8 cellular contexts compared by ENCODE assay signal in the genomic region with DNA sequence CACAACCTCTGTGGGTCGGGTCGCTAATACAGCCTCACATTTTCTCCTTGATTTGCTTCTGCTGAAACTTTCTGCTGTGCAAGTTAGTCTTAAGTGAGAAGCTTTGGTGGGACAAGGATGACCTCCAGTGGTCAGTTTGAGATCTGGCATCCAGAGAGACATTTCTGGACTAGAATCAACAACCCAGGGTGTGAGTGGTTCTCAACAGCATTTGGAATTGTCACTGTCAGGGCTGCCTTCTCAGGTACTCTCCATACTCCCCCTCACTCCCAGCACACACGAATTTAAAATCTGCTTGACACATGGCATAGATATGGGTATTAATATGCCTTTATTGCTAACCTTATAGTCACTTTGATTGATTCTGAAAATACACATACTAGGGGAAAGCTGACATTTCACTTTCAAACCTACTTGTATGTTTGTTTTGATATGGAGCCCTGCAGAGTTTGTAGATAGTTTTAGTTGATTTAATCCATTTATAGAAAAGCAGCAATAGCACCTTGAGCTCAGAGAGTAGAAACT. TPM values are rescaled to one million over a fixed set of nuclear protein-coding genes. Genes with fewer than 3 reads are reported as not detected.
DNase-seq lines count a peak whose midpoint lies in the region; ATAC-seq and TF ChIP-seq lines count a peak whose summit lies in the region.

No MANE protein-coding gene starts in this region.

- no peaks in the 10 kb centered on the region for H3K9me3 Mint-ChIP-seq in activated CD4-positive, alpha-beta memory T cell treated with anti-CD3 and anti-CD28 coated beads for 36 hours
- H3K9me3 Mint-ChIP-seq in endothelial cell (ENCODE audit: unreplicated experiment), result no peaks in the 10 kb centered on the region
- no peaks in the 10 kb centered on the region for H3K9me3 Mint-ChIP-seq in stimulated activated naive CD8-positive, alpha-beta T cell treated with anti-CD3 and anti-CD28 coated beads, Interleukin-15, amount 100 ng/mL, for 72 hours

- TF ChIP-seq CTCF in endothelial cell (IDR thresholded peaks at IDR 0.05; ENCODE audit: unreplicated experiment), result peak; percentile 61

- H3K36me3 Mint-ChIP-seq in activated CD4-positive, alpha-beta memory T cell treated with anti-CD3 and anti-CD28 coated beads for 36 hours, result no peaks in the 10 kb centered on the region
- H3K36me3 Mint-ChIP-seq in endothelial cell (ENCODE audit: low read depth, unreplicated experiment), result peaks cover 1% of the 10 kb centered on the region

- intact Hi-C loops in activated CD4-positive, alpha-beta memory T cell treated with anti-CD3 and anti-CD28 coated beads for 36 hours (cut with micrococcal nuclease), result loop anchor here (1.0 to 5.0 kb wide), 4 partner anchors 60 to 1054 kb away; no protein-coding TSS in a partner anchor

- DNase-seq in AG08396 (ENCODE audit: low spot score) (peak; percentile 66), NCI-H69 (lab: John Stamatoyannopoulos, UW) (peak; percentile 78), endothelial cell (ENCODE audit: low spot score) (peak; percentile 52), midbrain (lab: John Stamatoyannopoulos, UW) (peak; percentile 82)
- DNase-seq in activated CD4-positive, alpha-beta memory T cell treated with anti-CD3 and anti-CD28 coated beads for 36 hours, result peak; percentile 49
- peak; percentile 33 to 44 for DNase-seq in stimulated activated naive CD8-positive, alpha-beta T cell treated with anti-CD3 and anti-CD28 coated beads, Interleukin-15, amount 100 ng/mL, for 72 hours

- peaks cover 11% of the 10 kb centered on the region for H3K27me3 Mint-ChIP-seq in activated CD4-positive, alpha-beta memory T cell treated with anti-CD3 and anti-CD28 coated beads for 36 hours
- H3K27me3 Mint-ChIP-seq in endothelial cell (ENCODE audit: unreplicated experiment), result no peaks in the 10 kb centered on the region
- peaks cover 48% of the 10 kb centered on the region for H3K27me3 Mint-ChIP-seq in stimulated activated naive CD8-positive, alpha-beta T cell treated with anti-CD3 and anti-CD28 coated beads, Interleukin-15, amount 100 ng/mL, for 72 hours

- H3K4me1 Mint-ChIP-seq in activated CD4-positive, alpha-beta memory T cell treated with anti-CD3 and anti-CD28 coated beads for 36 hours (ENCODE audit: low read depth), result peaks cover 4% of the 10 kb centered on the region
- H3K4me1 Mint-ChIP-seq in endothelial cell (ENCODE audit: unreplicated experiment), result no peaks in the 10 kb centered on the region
- H3K4me1 Mint-ChIP-seq in stimulated activated naive CD8-positive, alpha-beta T cell treated with anti-CD3 and anti-CD28 coated beads, Interleukin-15, amount 100 ng/mL, for 72 hours, result no peaks in the 10 kb centered on the region

- POLR2A ChIA-PET in activated CD4-positive, alpha-beta memory T cell treated with anti-CD3 and anti-CD28 coated beads for 36 hours (lab: Charles Lee), result no interaction called here

- H3K27ac Mint-ChIP-seq in activated CD4-positive, alpha-beta memory T cell treated with anti-CD3 and anti-CD28 coated beads for 36 hours, result no peak overlapping the region
- H3K27ac Mint-ChIP-seq in endothelial cell (ENCODE audit: unreplicated experiment), result no peak overlapping the region
- H3K27ac Mint-ChIP-seq in stimulated activated naive CD8-positive, alpha-beta T cell treated with anti-CD3 and anti-CD28 coated beads, Interleukin-15, amount 100 ng/mL, for 72 hours, result no peak overlapping the region

- ATAC-seq in GM18508 (IDR thresholded peaks at IDR 0.05; ENCODE audit: insufficient read depth, unreplicated experiment) (peak; percentile 80), HG03520 (IDR thresholded peaks at IDR 0.05; ENCODE audit: unreplicated experiment) (peak; percentile 65)
- peak; percentile 78 for ATAC-seq in stimulated activated naive CD8-positive, alpha-beta T cell treated with anti-CD3 and anti-CD28 coated beads, Interleukin-15, amount 100 ng/mL, for 72 hours

- CTCF ChIA-PET in activated CD4-positive, alpha-beta memory T cell treated with anti-CD3 and anti-CD28 coated beads for 36 hours (lab: Charles Lee), result interaction anchor here (0.6 to 3.1 kb wide), 18 partner anchors 9 to 1052 kb away, joined by 3 to 35 read pairs (median 3); no protein-coding TSS in a partner anchor

- H3K4me3 Mint-ChIP-seq in activated CD4-positive, alpha-beta memory T cell treated with anti-CD3 and anti-CD28 coated beads for 36 hours, result no peak overlapping the region
- no peak overlapping the region for H3K4me3 Mint-ChIP-seq in endothelial cell (ENCODE audit: unreplicated experiment)
- H3K4me3 Mint-ChIP-seq in stimulated activated naive CD8-positive, alpha-beta T cell treated with anti-CD3 and anti-CD28 coated beads, Interleukin-15, amount 100 ng/mL, for 72 hours, result no peak overlapping the region

RNA-seq across cellular contexts. Expression of gene OTOR, which starts 13.2 kb away (rescaled TPM):
- not detected for total RNA-seq in activated CD4-positive, alpha-beta memory T cell treated with anti-CD3 and anti-CD28 coated beads for 36 hours
- total RNA-seq in endothelial cell (ENCODE audit: unreplicated experiment), result 4.5 TPM

RNA-seq across cellular contexts. Expression of gene SNRPB2, which starts 31.5 kb away (rescaled TPM):
- 100 to 1,000 TPM; 109 to 110 TPM for total RNA-seq in activated CD4-positive, alpha-beta memory T cell treated with anti-CD3 and anti-CD28 coated beads for 36 hours
- total RNA-seq in endothelial cell (ENCODE audit: unreplicated experiment), result 61.9 TPM

Comparison
In these comparisons a context has a peak if more than half of its experiments do, and no peak if none do; other contexts are left out.
1. Peak in every context shown above with its lines: DNase-seq and ATAC-seq.